Comparison of ENCODE assay signal across 9 cellular contexts in genomic region chr5:96247097-96247675, GRCh38.
DNase-seq lines count a peak whose midpoint lies in the region; ATAC-seq and TF ChIP-seq lines count a peak whose summit lies in the region.
"Had no signal": no experiment of that assay in that cellular context is flagged by ENCODE, and none has a peak within 500 bp of the region (broad histone marks: within the 10 kb centered on the region; RNA-seq: fewer than 3 reads in every experiment).

No MANE protein-coding gene starts in this region.

- peaks cover 24% of the 10 kb centered on the region for H3K4me1 Mint-ChIP-seq in glutamatergic neuron (ENCODE audit: low read depth, unreplicated experiment)
- no peaks in the 10 kb centered on the region for H3K4me1 Mint-ChIP-seq in naive thymus-derived CD4-positive, alpha-beta T cell

- DNase-seq in DMS 273 treated with DMSO at 0.1 percent for 48 hours (lab: John Stamatoyannopoulos, UW) = peak; percentile 50
- no peak for DNase-seq in glutamatergic neuron
- DNase-seq in prostate gland (ENCODE audit: low spot score) = peak; percentile 84
- no peak for DNase-seq in activated T-cell treated with anti-CD3 and anti-CD28 coated beads, Interleukin-2, amount 50 U/mL, for 1 hour
- DNase-seq in naive thymus-derived CD4-positive, alpha-beta T cell = no peak
- DNase-seq: NCI-H2081 had no signal

- no peak overlapping the region for H3K4me3 Mint-ChIP-seq in glutamatergic neuron (ENCODE audit: unreplicated experiment)
- H3K4me3 Mint-ChIP-seq in naive thymus-derived CD4-positive, alpha-beta T cell = no peak overlapping the region

- no peaks in the 10 kb centered on the region for H3K36me3 Mint-ChIP-seq in glutamatergic neuron (ENCODE audit: unreplicated experiment)
- H3K36me3 Mint-ChIP-seq in naive thymus-derived CD4-positive, alpha-beta T cell = no peaks in the 10 kb centered on the region

- no peaks in the 10 kb centered on the region for H3K27me3 Mint-ChIP-seq in glutamatergic neuron (ENCODE audit: unreplicated experiment)
- peaks cover 11 to 46% (median 39%) of the 10 kb centered on the region in 5 donors for H3K27me3 Mint-ChIP-seq in naive thymus-derived CD4-positive, alpha-beta T cell

- H3K9me3 Mint-ChIP-seq in glutamatergic neuron (ENCODE audit: unreplicated experiment) = no peaks in the 10 kb centered on the region
- H3K9me3 Mint-ChIP-seq in naive thymus-derived CD4-positive, alpha-beta T cell = peaks cover 0 to 9% (median 0%) of the 10 kb centered on the region in 11 donors

- H3K36me3 ChIP-seq in prostate gland = no peaks in the 10 kb centered on the region
- no peaks in the 10 kb centered on the region for H3K36me3 ChIP-seq in naive thymus-derived CD4-positive, alpha-beta T cell (ENCODE audit: control insufficient read depth in 2 of 3, insufficient read depth in 3 of 3, low read length in 3 of 3)

- no peaks in the 10 kb centered on the region for H3K27me3 ChIP-seq in prostate gland (replicated peaks; ENCODE audit: insufficient read depth)
- no peaks in the 10 kb centered on the region for H3K27me3 ChIP-seq in naive thymus-derived CD4-positive, alpha-beta T cell (ENCODE audit: control insufficient read depth in 2 of 2, insufficient read depth in 2 of 2, low read length in 2 of 2)

- 24% methylated on average over 4 of the region's 4 CpGs for WGBS in prostate gland

- POLR2A ChIA-PET in naive thymus-derived CD4-positive, alpha-beta T cell (lab: Charles Lee) = no interaction called here

- intact Hi-C loops in prostate gland (cut with DNase I) = no loop called here
- intact Hi-C loops in naive thymus-derived CD4-positive, alpha-beta T cell (cut with micrococcal nuclease) = no loop called here

- H3K4me3 ChIP-seq in prostate gland = no peak overlapping the region
- no peak overlapping the region for H3K4me3 ChIP-seq in naive thymus-derived CD4-positive, alpha-beta T cell (ENCODE audit: low read length)

- no peak for ATAC-seq in HG02840 (IDR thresholded peaks at IDR 0.05; ENCODE audit: low FRiP score, unreplicated experiment)
- ATAC-seq in naive thymus-derived CD4-positive, alpha-beta T cell = no peak
- no peak for ATAC-seq in GM21447 (IDR thresholded peaks at IDR 0.05; ENCODE audit: unreplicated experiment)

- TF ChIP-seq CTCF in VCaP (conservative IDR thresholded peaks at IDR 0.05) = no peak
- no peak for TF ChIP-seq CTCF in glutamatergic neuron (IDR thresholded peaks at IDR 0.05; ENCODE audit: partially characterized antibody, unreplicated experiment)
- TF ChIP-seq CTCF in prostate gland (IDR thresholded peaks at IDR 0.05) = no peak

- CTCF ChIA-PET in naive thymus-derived CD4-positive, alpha-beta T cell (lab: Charles Lee) = no interaction called here

- TF ChIP-seq POLR2A in prostate gland (IDR thresholded peaks at IDR 0.05) = no peak

- H3K27ac ChIP-seq in VCaP = peak overlapping the region; percentile 85
- H3K27ac ChIP-seq in prostate gland = peak overlapping the region; percentile 82 to 85
- no peak overlapping the region for H3K27ac ChIP-seq in naive thymus-derived CD4-positive, alpha-beta T cell (ENCODE audit: low read depth, low read length)

- H3K27ac Mint-ChIP-seq in glutamatergic neuron (ENCODE audit: unreplicated experiment) = peak overlapping the region; percentile 53
- H3K27ac Mint-ChIP-seq in naive thymus-derived CD4-positive, alpha-beta T cell = no peak overlapping the region

- peaks cover 5% of the 10 kb centered on the region for H3K4me1 ChIP-seq in prostate gland (replicated peaks)
- no peaks in the 10 kb centered on the region for H3K4me1 ChIP-seq in naive thymus-derived CD4-positive, alpha-beta T cell (ENCODE audit: control insufficient read depth in 2 of 2, insufficient read depth in 2 of 2, low read length in 2 of 2)

- no peaks in the 10 kb centered on the region for H3K9me3 ChIP-seq in prostate gland
- no peaks in the 10 kb centered on the region for H3K9me3 ChIP-seq in naive thymus-derived CD4-positive, alpha-beta T cell (ENCODE audit: control insufficient read depth in 2 of 3, low read length in 3 of 3)

Comparison
In these comparisons a context has a peak if more than half of its experiments do, and no peak if none do; other contexts are left out.
1. DNase-seq: peak in DMS 273 treated with DMSO at 0.1 percent for 48 hours (single experiment) and prostate gland (single experiment); none in glutamatergic neuron (single experiment), activated T-cell treated with anti-CD3 and anti-CD28 coated beads, Interleukin-2, amount 50 U/mL, for 1 hour (single experiment) and naive thymus-derived CD4-positive, alpha-beta T cell (0 of 9).